ENCODE assay signal across 26 cellular contexts in genomic region chr15:80554526-80554925, GRCh38.
"Had no signal": no experiment of that assay in that cellular context is flagged by ENCODE, and none has a peak within 500 bp of the region (broad histone marks: within the 10 kb centered on the region; RNA-seq: fewer than 3 reads in every experiment).

No MANE protein-coding gene starts in this region.

- H3K27me3 ChIP-seq: breast epithelium, SJCRH30 had no signal

- ATAC-seq: activated CD8-positive, alpha-beta T cell treated with anti-CD3 and anti-CD28 coated beads, Interleukin-2, amount 10 ng/mL, durations not matched to agents 7 days and 5 days; Panc1; Right ventricle myocardium inferior; WTC11 had no signal

- H3K36me3 ChIP-seq: breast epithelium, SJCRH30 had no signal

- H3K9me3 ChIP-seq: breast epithelium, SJCRH30, SK-N-SH had no signal

- H3K27ac ChIP-seq: breast epithelium, SJCRH30 had no signal

- H3K4me1 ChIP-seq: breast epithelium, SJCRH30 had no signal

- H3K9ac ChIP-seq: SK-N-SH had no signal

- DNase-seq: activated CD4-positive, alpha-beta T cell treated with anti-CD3 and anti-CD28 coated beads for 48 hours; activated CD4-positive, alpha-beta T cell treated with anti-CD3 and anti-CD28 coated beads, Interleukin-2, amount 50 U/mL, for 4 hours; activated CD4-positive, CD25-positive, alpha-beta regulatory T cell treated with anti-CD3 and anti-CD28 coated beads, Interleukin-2, amount 50 U/mL, for 72 hours; activated CD8-positive, alpha-beta memory T cell treated with anti-CD3 and anti-CD28 coated beads, Interleukin-2, amount 50 U/mL, for 48 hours; activated CD8-positive, alpha-beta T cell treated with anti-CD3 and anti-CD28 coated beads, Interleukin-2, amount 10 ng/mL, durations not matched to agents 7 days and 5 days; activated naive CD4-positive, alpha-beta T cell treated with anti-CD3 and anti-CD28 coated beads, Interleukin-2, amount 50 U/mL, for 16 hours; activated naive CD8-positive, alpha-beta T cell treated with anti-CD3 and anti-CD28 coated beads, Interleukin-2, amount 10 ng/mL, durations not matched to agents 7 days and 5 days; activated T-cell treated with anti-CD3 and anti-CD28 coated beads, Interleukin-2, amount 50 U/mL, for 1 hour; aorta; caudate nucleus; NCI-H1092; NCI-H1417; NCI-H2029 treated with DMSO at 0.1 percent for 48 hours; NCI-H345; NCI-H510A; NCI-H526 treated with DMSO at 0.1 percent for 48 hours; NK-92 treated with Interleukin-12 subunit alpha and Interleukin-12 subunit beta, amount 100 ng/mL, for 24 hours; OCI-M1; RPMI8226; SJCRH30; SK-N-SH; T-helper 1 cell had no signal

- H3K4me2 ChIP-seq: SK-N-SH had no signal

- H3K4me3 ChIP-seq: breast epithelium, SJCRH30 had no signal
